ENCODE assay signal across 8 cellular contexts in genomic region chr3:171772427-171773056, GRCh38. TPM values are rescaled to one million over a fixed set of nuclear protein-coding genes. Genes with fewer than 3 reads are reported as not detected.
DNase-seq lines count a peak whose midpoint lies in the region; ATAC-seq, FAIRE-seq and TF ChIP-seq lines count a peak whose summit lies in the region.

No MANE protein-coding gene starts in this region.

- no peaks in the 10 kb centered on the region for H3K79me2 ChIP-seq in OCI-LY1 (ENCODE audit: insufficient read depth, low read length)

- H3F3A ChIP-seq in OCI-LY1 (ENCODE audit: insufficient read depth, low read length), result no peaks in the 10 kb centered on the region

- in situ Hi-C loops in KBM-7 (cut with MboI; ENCODE audit: low pct_unique_long_range_greater_than_20kb, low sequenced_read_pairs), result no loop called here

- FAIRE-seq in G401.6 (lab: Jason Lieb, UNC), result peak; percentile 88

- H3K27me3 ChIP-seq in OCI-LY1 (ENCODE audit: insufficient read depth, low read length), result no peaks in the 10 kb centered on the region

- no peaks in the 10 kb centered on the region for H3K36me3 ChIP-seq in OCI-LY1 (ENCODE audit: insufficient read depth, low read length)

- ATAC-seq in HG03521 (IDR thresholded peaks at IDR 0.05; ENCODE audit: unreplicated experiment), result no peak

- peak; percentile 78 for TF ChIP-seq CTCF in OCI-LY1 (IDR thresholded peaks at IDR 0.05; ENCODE audit: low read length)

- H4K20me1 ChIP-seq in OCI-LY1 (ENCODE audit: insufficient read depth, low read length), result no peaks in the 10 kb centered on the region

- H3K27ac ChIP-seq in OCI-LY1 (ENCODE audit: low read depth, low read length, poor library complexity, severe bottlenecking), result no peak overlapping the region

- no peak overlapping the region for H2AFZ ChIP-seq in OCI-LY1 (ENCODE audit: low read length)

- no peaks in the 10 kb centered on the region for H3K9me3 ChIP-seq in OCI-LY1 (ENCODE audit: low read length)

- intact Hi-C loops in head of caudate nucleus (cut with DNase I), result loop anchor here (10.0 kb wide), 2 partner anchors 68 to 818 kb away; no protein-coding TSS in a partner anchor
- intact Hi-C loops in posterior vena cava (cut with DNase I), result loop anchor here (5.0 to 10.0 kb wide), 2 partner anchors 78 to 120 kb away; no protein-coding TSS in a partner anchor

- DNase-seq in KBM-7 (peak; percentile 69), head of caudate nucleus (peak in 41 of 42 donors; percentile 28 to 89 (median 74)), renal cortical epithelial cell (ENCODE audit: low read depth) (peak; percentile 63), posterior vena cava (ENCODE audit: low spot score) (no peak)
- DNase-seq in activated gamma-delta T cell treated with anti-CD3 and anti-CD28 coated beads, Interleukin-2, amount 50 U/mL, for 16 hours (ENCODE audit: low read depth), result peak; percentile 18

- no peak overlapping the region for H3K9ac ChIP-seq in OCI-LY1 (ENCODE audit: low read length)

- no peak overlapping the region for H3K4me3 ChIP-seq in OCI-LY1 (ENCODE audit: low read depth, low read length, poor library complexity, severe bottlenecking)

- H3K4me2 ChIP-seq in OCI-LY1 (ENCODE audit: low read length), result no peak overlapping the region

- no peaks in the 10 kb centered on the region for H3K4me1 ChIP-seq in OCI-LY1 (ENCODE audit: insufficient read depth, low read length, severe bottlenecking)

- no peaks in the 10 kb centered on the region for H3K9me2 ChIP-seq in OCI-LY1 (ENCODE audit: low read depth, low read length)

RNA-seq across cellular contexts. Expression of gene PLD1, which starts 37.7 kb away (rescaled TPM):
- total RNA-seq in renal cortical epithelial cell, result 5.9 and 20.4 TPM in 2 replicates
- 10 to 100 TPM; 18.5 to 30.9 TPM for total RNA-seq in posterior vena cava
